ENCODE assay signal across 22 cellular contexts in genomic region chr2:145724499-145724898, GRCh38.
"Had no signal": no experiment of that assay in that cellular context is flagged by ENCODE, and none has a peak within 500 bp of the region (broad histone marks: within the 10 kb centered on the region; RNA-seq: fewer than 3 reads in every experiment).

No MANE protein-coding gene starts in this region.

- FAIRE-seq: kidney had no signal

- ATAC-seq: left lung had no signal

- H3K9me3 ChIP-seq: adrenal gland, left lung, tibial nerve, uterus had no signal

- H3K4me1 Mint-ChIP-seq: memory B cell had no signal

- H3K27ac ChIP-seq: adrenal gland, dorsolateral prefrontal cortex, left lung, tibial nerve, uterus, VCaP had no signal

- DNase-seq: activated CD4-positive, alpha-beta memory T cell treated with anti-CD3 and anti-CD28 coated beads for 36 hours; activated naive CD4-positive, alpha-beta T cell treated with anti-CD3 and anti-CD28 coated beads, Interleukin-2, amount 50 U/mL, for 16 hours; activated T-cell treated with anti-CD3 and anti-CD28 coated beads, Interleukin-2, amount 50 U/mL, for 24 hours; adrenal gland; dorsolateral prefrontal cortex; kidney; left lung; natural killer cell; occipital lobe; right cardiac atrium; stimulated activated CD4-positive, alpha-beta T cell treated with anti-CD3 and anti-CD28 coated beads, Interleukin-4, amount 100 ng/mL, for 4 hours; stimulated activated CD8-positive, alpha-beta memory T cell treated with anti-CD3 and anti-CD28 coated beads, Interleukin-4, amount 100 ng/mL, for 48 hours; stimulated activated naive CD4-positive, alpha-beta T cell treated with Interleukin-2 at 50 U/mL for 16 hours; substantia nigra; T-helper 1 cell; T1000; uterus had no signal

- H3K4me1 ChIP-seq: adrenal gland, left lung, tibial nerve, uterus had no signal

- H3K36me3 Mint-ChIP-seq: activated CD4-positive, alpha-beta memory T cell treated with anti-CD3 and anti-CD28 coated beads for 36 hours; memory B cell; natural killer cell had no signal

- H3K27me3 Mint-ChIP-seq: activated CD4-positive, alpha-beta memory T cell treated with anti-CD3 and anti-CD28 coated beads for 36 hours; activated T-cell treated with anti-CD3 and anti-CD28 coated beads, Interleukin-2, amount 50 U/mL, for 24 hours; memory B cell; progenitor cell of endocrine pancreas had no signal

- H3K9me3 Mint-ChIP-seq: activated T-cell treated with anti-CD3 and anti-CD28 coated beads, Interleukin-2, amount 50 U/mL, for 24 hours; memory B cell had no signal

- H3K27ac Mint-ChIP-seq: activated CD4-positive, alpha-beta memory T cell treated with anti-CD3 and anti-CD28 coated beads for 36 hours; activated T-cell treated with anti-CD3 and anti-CD28 coated beads, Interleukin-2, amount 50 U/mL, for 24 hours; memory B cell; natural killer cell; progenitor cell of endocrine pancreas had no signal

- H3K4me3 ChIP-seq: adrenal gland, dorsolateral prefrontal cortex, left lung, smooth muscle cell, tibial nerve, uterus had no signal

- H3K4me2 ChIP-seq: smooth muscle cell had no signal

- H3K36me3 ChIP-seq: adrenal gland, left lung, tibial nerve, uterus had no signal

- H3K27me3 ChIP-seq: adrenal gland, left lung, tibial nerve, uterus had no signal

- H3K4me3 Mint-ChIP-seq: activated CD4-positive, alpha-beta memory T cell treated with anti-CD3 and anti-CD28 coated beads for 36 hours; activated T-cell treated with anti-CD3 and anti-CD28 coated beads, Interleukin-2, amount 50 U/mL, for 24 hours; memory B cell; natural killer cell had no signal
